Comparison of ENCODE assay signal across 26 cellular contexts in genomic region chr1:208523007-208523406, GRCh38.
DNase-seq lines count a peak whose midpoint lies in the region; ATAC-seq, FAIRE-seq and TF ChIP-seq lines count a peak whose summit lies in the region.
"Had no signal": no experiment of that assay in that cellular context is flagged by ENCODE, and none has a peak within 500 bp of the region (broad histone marks: within the 10 kb centered on the region; RNA-seq: fewer than 3 reads in every experiment).

No MANE protein-coding gene starts in this region.

- TF ChIP-seq EP300 in esophagus muscularis mucosa (IDR thresholded peaks at IDR 0.05) = no peak

- WGBS in esophagus muscularis mucosa = 91% methylated on average over 5 of the region's 5 CpGs
- 94% methylated on average over 5 of the region's 5 CpGs for WGBS in testis, 2 donors

- peak; percentile 72 for FAIRE-seq in A204.1 (lab: Jason Lieb, UNC)
- FAIRE-seq: GM12878, GM12892, GM18507 had no signal

- TF ChIP-seq POLR2A in esophagus muscularis mucosa (IDR thresholded peaks at IDR 0.05; ENCODE audit: low read depth) (no peak), testis (IDR thresholded peaks at IDR 0.05) (no peak)

- H2AFZ ChIP-seq in Karpas-422 (ENCODE audit: low read length) = no peak overlapping the region

- H3K27ac Mint-ChIP-seq in WTC11 = no peak overlapping the region
- H3K27ac Mint-ChIP-seq: CD14-positive monocyte; CD4-positive, alpha-beta memory T cell; CD4-positive, CD25-positive, alpha-beta regulatory T cell; CD8-positive, alpha-beta memory T cell had no signal

- H3K4me1 Mint-ChIP-seq in WTC11 = peaks cover 6% of the 10 kb centered on the region
- H3K4me1 Mint-ChIP-seq: CD14-positive monocyte; CD4-positive, alpha-beta memory T cell; CD4-positive, CD25-positive, alpha-beta regulatory T cell had no signal

- H3K4me2 ChIP-seq in Karpas-422 (ENCODE audit: low read depth, low read length, poor library complexity, severe bottlenecking) = no peak overlapping the region

- POLR2A ChIA-PET in WTC11 (lab: Charles Lee) = no interaction called here

- H3K9me3 ChIP-seq in esophagus muscularis mucosa (no peaks in the 10 kb centered on the region), testis (no peaks in the 10 kb centered on the region), Karpas-422 (ENCODE audit: low read length) (no peaks in the 10 kb centered on the region)
- H3K9me3 ChIP-seq: BE2C had no signal

- no peak overlapping the region for H3K27ac ChIP-seq in esophagus muscularis mucosa (replicated peaks in 1 of 4)
- H3K27ac ChIP-seq in testis = no peak overlapping the region
- no peak overlapping the region for H3K27ac ChIP-seq in Karpas-422 (ENCODE audit: low read length)
- H3K27ac ChIP-seq: 22Rv1, BLaER1 had no signal

- CTCF ChIA-PET in WTC11 (lab: Charles Lee) = no interaction called here

- H3K27me3 Mint-ChIP-seq in WTC11 (ENCODE audit: low read depth) = no peaks in the 10 kb centered on the region
- H3K27me3 Mint-ChIP-seq: CD4-positive, CD25-positive, alpha-beta regulatory T cell had no signal

- ATAC-seq in WTC11 (no peak), GM18867 (IDR thresholded peaks at IDR 0.05; ENCODE audit: unreplicated experiment) (no peak)
- ATAC-seq: GM12878 had no signal

- H3K9me2 ChIP-seq in Karpas-422 (replicated peaks; ENCODE audit: insufficient read depth, low read length) = no peaks in the 10 kb centered on the region

- H3K79me2 ChIP-seq in Karpas-422 (ENCODE audit: low read length) = no peaks in the 10 kb centered on the region

- H3K4me1 ChIP-seq in esophagus muscularis mucosa (no peaks in the 10 kb centered on the region), testis (peaks cover 7% of the 10 kb centered on the region), Karpas-422 (ENCODE audit: low read length) (no peaks in the 10 kb centered on the region)

- H3K36me3 Mint-ChIP-seq in WTC11 = no peaks in the 10 kb centered on the region
- H3K36me3 Mint-ChIP-seq: CD14-positive monocyte; CD4-positive, alpha-beta memory T cell; CD4-positive, CD25-positive, alpha-beta regulatory T cell; CD8-positive, alpha-beta memory T cell had no signal

- H3K27me3 ChIP-seq in esophagus muscularis mucosa = no peaks in the 10 kb centered on the region
- no peaks in the 10 kb centered on the region for H3K27me3 ChIP-seq in testis
- H3K27me3 ChIP-seq in Karpas-422 (ENCODE audit: low read length) = no peaks in the 10 kb centered on the region
- H3K27me3 ChIP-seq: BE2C, BLaER1 had no signal

- no peak overlapping the region for H3K9ac ChIP-seq in Karpas-422 (ENCODE audit: low read length)
- H3K9ac ChIP-seq: BLaER1 had no signal

- H4K20me1 ChIP-seq in Karpas-422 (ENCODE audit: insufficient read depth, low read depth, low read length) = no peaks in the 10 kb centered on the region
- H4K20me1 ChIP-seq: BLaER1 had no signal

- H3K9me3 Mint-ChIP-seq in WTC11 = no peaks in the 10 kb centered on the region
- H3K9me3 Mint-ChIP-seq: CD4-positive, alpha-beta memory T cell had no signal

- no peak overlapping the region for H3K4me3 Mint-ChIP-seq in WTC11
- H3K4me3 Mint-ChIP-seq: CD14-positive monocyte; CD4-positive, alpha-beta memory T cell; CD4-positive, CD25-positive, alpha-beta regulatory T cell; CD8-positive, alpha-beta memory T cell had no signal

- intact Hi-C loops in esophagus muscularis mucosa (cut with DNase I) = no loop called here
- intact Hi-C loops in testis (cut with DNase I; ENCODE audit: low total_unique reads) = no loop called here

- no peak for DNase-seq in WTC11 (ENCODE audit: low spot score)
- peak; percentile 12 for DNase-seq in esophagus muscularis mucosa (ENCODE audit: extremely low spot score)
- DNase-seq in testis = no peak
- DNase-seq in Karpas-422 = no peak
- DNase-seq: ACHN; BE2C; C1 segment of cervical spinal cord; CD4-positive, alpha-beta memory T cell; CD4-positive, CD25-positive, alpha-beta regulatory T cell; CD8-positive, alpha-beta memory T cell; COR-L47; DMS 273 treated with DMSO at 0.1 percent for 48 hours; DMS153; DMS53; DMS79; DND-41; EL; GDM1 had no signal

- H3K4me3 ChIP-seq in esophagus muscularis mucosa (no peak overlapping the region), testis (no peak overlapping the region), Karpas-422 (ENCODE audit: low read length) (no peak overlapping the region)
- H3K4me3 ChIP-seq: BLaER1, GM12878 had no signal

- no peaks in the 10 kb centered on the region for H3K36me3 ChIP-seq in esophagus muscularis mucosa
- H3K36me3 ChIP-seq in testis (ENCODE audit: low read depth, missing control alignments) = no peaks in the 10 kb centered on the region
- no peaks in the 10 kb centered on the region for H3K36me3 ChIP-seq in Karpas-422 (ENCODE audit: insufficient read depth, low read length)
- H3K36me3 ChIP-seq: BE2C, BLaER1 had no signal

- TF ChIP-seq CTCF in WTC11 (IDR thresholded peaks at IDR 0.05) (no peak), esophagus muscularis mucosa (IDR thresholded peaks at IDR 0.05) (no peak), testis (IDR thresholded peaks at IDR 0.05) (no peak)

TF ChIP-seq in WTC11, 78 proteins besides CTCF, POLR2A, EP300 and RAD21:
- TF ChIP-seq SP1 (CRISPR knock-in tag; conservative IDR thresholded peaks at IDR 0.05) (no peak), HMGA2 (CRISPR knock-in tag; IDR thresholded peaks at IDR 0.05) (peak; percentile 93), ZNF416 (CRISPR knock-in tag; IDR thresholded peaks at IDR 0.05) (no peak)
